ENCODE assay signal across 7 cellular contexts in the genomic region with DNA sequence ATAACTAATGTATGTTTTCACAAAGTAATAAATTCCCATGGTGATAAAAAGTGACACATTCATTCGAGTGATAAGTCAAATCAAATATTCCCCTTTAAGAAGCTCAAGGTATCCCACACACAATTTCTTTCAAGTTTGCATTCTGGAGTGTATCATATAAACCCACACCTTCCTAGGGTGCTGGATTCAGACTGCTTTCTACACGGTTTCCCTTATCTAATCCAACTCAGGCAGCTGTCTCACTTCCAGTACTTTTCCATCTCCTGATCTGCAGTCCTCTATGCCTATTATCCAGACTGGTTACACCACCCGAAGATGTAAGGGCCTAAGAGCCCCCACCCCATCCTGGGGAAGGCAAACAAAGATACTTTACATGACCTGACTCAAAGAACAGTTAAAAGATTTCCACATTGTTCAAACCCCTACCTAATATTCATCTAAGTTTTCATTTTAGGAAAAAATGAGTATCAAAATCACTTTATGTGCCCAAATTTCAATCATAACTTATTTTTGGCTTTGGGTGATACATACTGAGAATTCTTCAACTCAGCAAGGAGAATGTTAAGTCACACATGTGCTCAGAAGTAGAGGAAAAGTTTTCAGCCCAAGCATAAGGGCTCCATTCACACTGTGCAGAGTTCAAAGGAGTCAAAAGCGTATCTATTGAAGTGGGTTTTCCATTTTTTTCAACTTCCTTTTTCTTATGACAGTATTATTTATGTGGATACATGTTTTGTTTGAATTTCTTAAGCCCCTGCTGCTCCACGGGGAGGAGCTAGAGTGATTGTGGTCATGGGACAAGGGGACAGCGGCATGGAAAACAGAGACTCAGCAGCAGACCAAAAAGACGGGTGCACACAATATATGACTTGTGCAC.
DNase-seq lines count a peak whose midpoint lies in the region; ATAC-seq and FAIRE-seq lines count a peak whose summit lies in the region.

No MANE protein-coding gene starts in this region.

- H3K4me1 ChIP-seq in iPS-20b (ENCODE audit: insufficient read depth, low read length), result peaks cover 49% of the 10 kb centered on the region

- no peak overlapping the region for H3K4me3 ChIP-seq in iPS-20b (ENCODE audit: low read length)

- H3K9ac ChIP-seq in iPS-20b (ENCODE audit: low read depth, low read length), result peak overlapping the region; percentile 89; the same call in 1 of the 2 replicates

- no peaks in the 10 kb centered on the region for H3K36me3 ChIP-seq in iPS-20b (ENCODE audit: insufficient read depth, low read depth, low read length)

- peak overlapping the region; percentile 82 for H3K4me3 Mint-ChIP-seq in activated naive CD4-positive, alpha-beta T cell treated with anti-CD3 and anti-CD28 coated beads, Interleukin-2, amount 50 U/mL, for 24 hours

- no peaks in the 10 kb centered on the region for H3K36me3 Mint-ChIP-seq in activated naive CD4-positive, alpha-beta T cell treated with anti-CD3 and anti-CD28 coated beads, Interleukin-2, amount 50 U/mL, for 24 hours

- no peaks in the 10 kb centered on the region for H3K9me3 Mint-ChIP-seq in activated naive CD4-positive, alpha-beta T cell treated with anti-CD3 and anti-CD28 coated beads, Interleukin-2, amount 50 U/mL, for 24 hours

- H3K27ac Mint-ChIP-seq in activated naive CD4-positive, alpha-beta T cell treated with anti-CD3 and anti-CD28 coated beads, Interleukin-2, amount 50 U/mL, for 24 hours, result peak overlapping the region; percentile 98

- ATAC-seq in GM21360 (IDR thresholded peaks at IDR 0.05; ENCODE audit: unreplicated experiment) (no peak), GM21723 (IDR thresholded peaks at IDR 0.05; ENCODE audit: unreplicated experiment) (no peak)

- DNase-seq in GM19239 (ENCODE audit: insufficient read length, low spot score) (no peak), NCI-H82 (lab: John Stamatoyannopoulos, UW) (peak; percentile 38)
- peak; percentile 30 to 41 for DNase-seq in stimulated activated CD4-positive, alpha-beta T cell treated with anti-CD3 and anti-CD28 coated beads, Interleukin-2, amount 100 ng/mL, for 48 hours

- peak; percentile 47 for FAIRE-seq in GM19239 (lab: Jason Lieb, UNC)

- H3K27ac ChIP-seq in iPS-20b (ENCODE audit: low read length), result peak overlapping the region; percentile 85

- H3K4me1 Mint-ChIP-seq in activated naive CD4-positive, alpha-beta T cell treated with anti-CD3 and anti-CD28 coated beads, Interleukin-2, amount 50 U/mL, for 24 hours, result peaks cover 64% of the 10 kb centered on the region

- no peaks in the 10 kb centered on the region for H3K27me3 Mint-ChIP-seq in activated naive CD4-positive, alpha-beta T cell treated with anti-CD3 and anti-CD28 coated beads, Interleukin-2, amount 50 U/mL, for 24 hours

- H3K9me3 ChIP-seq in iPS-20b (ENCODE audit: insufficient read depth, low read depth, low read length), result no peaks in the 10 kb centered on the region

- H3K27me3 ChIP-seq in iPS-20b (ENCODE audit: insufficient read depth, low read length), result no peaks in the 10 kb centered on the region
